17 cellular contexts compared by ENCODE assay signal in the genomic region with DNA sequence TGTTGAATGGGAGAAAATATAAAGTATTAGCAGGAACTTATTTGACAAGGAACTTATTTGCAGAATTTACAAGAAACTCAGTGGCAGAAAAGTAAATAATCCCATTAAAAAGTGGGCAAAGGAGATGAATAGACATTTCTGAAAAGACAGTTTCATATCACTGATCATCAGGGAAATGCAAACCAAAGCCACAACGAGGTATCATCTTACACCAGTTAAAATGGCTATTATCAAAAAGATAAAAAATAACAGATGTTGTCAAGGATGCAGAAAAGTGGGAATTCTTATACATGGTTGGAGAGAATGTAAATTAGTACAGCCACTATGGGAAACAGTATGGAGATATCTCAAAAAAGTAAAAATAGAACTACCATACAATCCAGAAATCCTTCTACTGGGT.
A peak's percentile ranks its signal among the peaks of the same experiment; 100 is the strongest.
DNase-seq lines count a peak whose midpoint lies in the region; ATAC-seq, FAIRE-seq and TF ChIP-seq lines count a peak whose summit lies in the region.
"Had no signal": no experiment of that assay in that cellular context is flagged by ENCODE, and none has a peak within 500 bp of the region (broad histone marks: within the 10 kb centered on the region; RNA-seq: fewer than 3 reads in every experiment).

No MANE protein-coding gene starts in this region.

- BruUV-seq in A673 (replicated peaks; lab: Mats Ljungman, UMichigan) = no TSS peak

- H3K9me3 ChIP-seq in A673 (ENCODE audit: low read depth, low read length, poor library complexity, severe bottlenecking) = no peaks in the 10 kb centered on the region
- H3K9me3 ChIP-seq: BLaER1 treated with 17β-estradiol and CSF1 and Interleukin-3, amounts not matched to agents 10 nM and 100 nM had no signal

- H3K27me3 ChIP-seq in A673 (replicated peaks; ENCODE audit: insufficient read depth, low read depth, low read length, poor library complexity) = no peaks in the 10 kb centered on the region
- H3K27me3 ChIP-seq: BLaER1 treated with 17β-estradiol and CSF1 and Interleukin-3, amounts not matched to agents 10 nM and 100 nM had no signal

- peaks cover 29% of the 10 kb centered on the region for H3K4me1 ChIP-seq in A673 (ENCODE audit: insufficient read depth, low read length, poor library complexity, severe bottlenecking)
- H3K4me1 ChIP-seq: BLaER1 treated with 17β-estradiol and CSF1 and Interleukin-3, amounts not matched to agents 10 nM and 100 nM had no signal

- no peak overlapping the region for H3K4me3 ChIP-seq in A673 (ENCODE audit: low read depth, low read length, poor library complexity, severe bottlenecking)
- H3K4me3 ChIP-seq: BLaER1 treated with 17β-estradiol and CSF1 and Interleukin-3, amounts not matched to agents 10 nM and 100 nM; GM23338 had no signal

- no peaks in the 10 kb centered on the region for H3K36me3 ChIP-seq in A673 (ENCODE audit: insufficient read depth, low read length, poor library complexity, severe bottlenecking)
- H3K36me3 ChIP-seq: BLaER1 treated with 17β-estradiol and CSF1 and Interleukin-3, amounts not matched to agents 10 nM and 100 nM had no signal

- DNase-seq in A673 (ENCODE audit: low spot score) (peak; percentile 28), D721Med (ENCODE audit: insufficient read length, low spot score) (no peak), LHCN-M2 (ENCODE audit: low read depth) (peak; percentile 31), NCI-H2227 (lab: John Stamatoyannopoulos, UW; ENCODE audit: unreplicated experiment) (no peak), putamen (ENCODE audit: low spot score) (no peak)
- no peak for DNase-seq in activated CD8-positive, alpha-beta memory T cell treated with anti-CD3 and anti-CD28 coated beads, Interleukin-2, amount 50 U/mL, for 48 hours
- DNase-seq: CD4-positive, alpha-beta T cell; CD8-positive, alpha-beta memory T cell; DMS53; DMS79 treated with DMSO at 0.1 percent for 48 hours; H9 had no signal

- POLR2A ChIA-PET in A673 (lab: Charles Lee; ENCODE audit: low non-redundant PET) = no interaction called here

- FAIRE-seq in D721Med (lab: Jason Lieb, UNC) = peak; percentile 51
- FAIRE-seq: GM12892, GM19239 had no signal

- CTCF ChIA-PET in A673 (lab: Charles Lee) = no interaction called here

- ATAC-seq in SK-N-SH treated with all-trans-retinoic acid at 6 μM for 48 hours = peak; percentile 61
- ATAC-seq: GM23338, HCT116 had no signal

- intact Hi-C loops in A673 (cut with micrococcal nuclease; ENCODE audit: unreplicated experiment) = loop anchor here (5.0 to 10.0 kb wide), 2 partner anchors 123 to 424 kb away; no protein-coding TSS in a partner anchor

- peak overlapping the region; percentile 49 for H3K27ac ChIP-seq in A673 (ENCODE audit: low read depth, low read length, poor library complexity, severe bottlenecking)
- H3K27ac ChIP-seq: BLaER1 treated with 17β-estradiol and CSF1 and Interleukin-3, amounts not matched to agents 10 nM and 100 nM had no signal

- TF ChIP-seq CTCF in A673 (conservative IDR thresholded peaks at IDR 0.05; ENCODE audit: low read depth, low read length) (no peak), D721Med (IDR thresholded peaks at IDR 0.05; ENCODE audit: insufficient read depth, missing control alignments) (no peak)

TF ChIP-seq in SK-N-SH treated with all-trans-retinoic acid at 6 μM for 48 hours, 23 proteins besides CTCF, POLR2A, EP300 and RAD21:
- TF ChIP-seq RARB (CRISPR knock-in tag; IDR thresholded peaks at IDR 0.05) = no peak
- TF ChIP-seq, protein P1, sequence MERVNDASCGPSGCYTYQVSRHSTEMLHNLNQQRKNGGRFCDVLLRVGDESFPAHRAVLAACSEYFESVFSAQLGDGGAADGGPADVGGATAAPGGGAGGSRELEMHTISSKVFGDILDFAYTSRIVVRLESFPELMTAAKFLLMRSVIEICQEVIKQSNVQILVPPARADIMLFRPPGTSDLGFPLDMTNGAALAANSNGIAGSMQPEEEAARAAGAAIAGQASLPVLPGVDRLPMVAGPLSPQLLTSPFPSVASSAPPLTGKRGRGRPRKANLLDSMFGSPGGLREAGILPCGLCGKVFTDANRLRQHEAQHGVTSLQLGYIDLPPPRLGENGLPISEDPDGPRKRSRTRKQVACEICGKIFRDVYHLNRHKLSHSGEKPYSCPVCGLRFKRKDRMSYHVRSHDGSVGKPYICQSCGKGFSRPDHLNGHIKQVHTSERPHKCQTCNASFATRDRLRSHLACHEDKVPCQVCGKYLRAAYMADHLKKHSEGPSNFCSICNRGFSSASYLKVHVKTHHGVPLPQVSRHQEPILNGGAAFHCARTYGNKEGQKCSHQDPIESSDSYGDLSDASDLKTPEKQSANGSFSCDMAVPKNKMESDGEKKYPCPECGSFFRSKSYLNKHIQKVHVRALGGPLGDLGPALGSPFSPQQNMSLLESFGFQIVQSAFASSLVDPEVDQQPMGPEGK (CRISPR knock-in tag; IDR thresholded peaks at IDR 0.05; ENCODE audit: borderline replicate concordance) = no peak
- TF ChIP-seq GLIS3 (CRISPR knock-in tag; IDR thresholded peaks at IDR 0.05) = no peak
- no peak for TF ChIP-seq TSHZ2 (CRISPR knock-in tag; IDR thresholded peaks at IDR 0.05)
- no peak for TF ChIP-seq ZFP30 (CRISPR knock-in tag; IDR thresholded peaks at IDR 0.05)
- TF ChIP-seq ARNTL (CRISPR knock-in tag; IDR thresholded peaks at IDR 0.05; ENCODE audit: borderline replicate concordance, low read depth) = no peak
- TF ChIP-seq POU6F1 (CRISPR knock-in tag; IDR thresholded peaks at IDR 0.05; ENCODE audit: borderline replicate concordance, low read depth) = no peak
- no peak for TF ChIP-seq TOX (CRISPR knock-in tag; IDR thresholded peaks at IDR 0.05; ENCODE audit: borderline replicate concordance)
- no peak for TF ChIP-seq OSR1 (CRISPR knock-in tag; IDR thresholded peaks at IDR 0.05)
- TF ChIP-seq, protein P2, sequence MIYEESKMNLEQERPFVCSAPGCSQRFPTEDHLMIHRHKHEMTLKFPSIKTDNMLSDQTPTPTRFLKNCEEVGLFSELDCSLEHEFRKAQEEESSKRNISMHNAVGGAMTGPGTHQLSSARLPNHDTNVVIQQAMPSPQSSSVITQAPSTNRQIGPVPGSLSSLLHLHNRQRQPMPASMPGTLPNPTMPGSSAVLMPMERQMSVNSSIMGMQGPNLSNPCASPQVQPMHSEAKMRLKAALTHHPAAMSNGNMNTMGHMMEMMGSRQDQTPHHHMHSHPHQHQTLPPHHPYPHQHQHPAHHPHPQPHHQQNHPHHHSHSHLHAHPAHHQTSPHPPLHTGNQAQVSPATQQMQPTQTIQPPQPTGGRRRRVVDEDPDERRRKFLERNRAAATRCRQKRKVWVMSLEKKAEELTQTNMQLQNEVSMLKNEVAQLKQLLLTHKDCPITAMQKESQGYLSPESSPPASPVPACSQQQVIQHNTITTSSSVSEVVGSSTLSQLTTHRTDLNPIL (CRISPR knock-in tag; IDR thresholded peaks at IDR 0.05; ENCODE audit: low read depth) = no peak
- no peak for TF ChIP-seq ZFP3 (CRISPR knock-in tag; IDR thresholded peaks at IDR 0.05)
- no peak for TF ChIP-seq SNAI2 (CRISPR knock-in tag; IDR thresholded peaks at IDR 0.05)
- no peak for TF ChIP-seq ISL1 (CRISPR knock-in tag; IDR thresholded peaks at IDR 0.05)

Comparison
In these comparisons a context has a peak if more than half of its experiments do, and no peak if none do; other contexts are left out.
1. DNase-seq: peak in A673 (single experiment) and LHCN-M2 (single experiment); none in D721Med (single experiment), activated CD8-positive, alpha-beta memory T cell treated with anti-CD3 and anti-CD28 coated beads, Interleukin-2, amount 50 U/mL, for 48 hours (single experiment), NCI-H2227 (single experiment) and putamen (single experiment).